ENCODE assay signal across 1 cellular context in the genomic region with DNA sequence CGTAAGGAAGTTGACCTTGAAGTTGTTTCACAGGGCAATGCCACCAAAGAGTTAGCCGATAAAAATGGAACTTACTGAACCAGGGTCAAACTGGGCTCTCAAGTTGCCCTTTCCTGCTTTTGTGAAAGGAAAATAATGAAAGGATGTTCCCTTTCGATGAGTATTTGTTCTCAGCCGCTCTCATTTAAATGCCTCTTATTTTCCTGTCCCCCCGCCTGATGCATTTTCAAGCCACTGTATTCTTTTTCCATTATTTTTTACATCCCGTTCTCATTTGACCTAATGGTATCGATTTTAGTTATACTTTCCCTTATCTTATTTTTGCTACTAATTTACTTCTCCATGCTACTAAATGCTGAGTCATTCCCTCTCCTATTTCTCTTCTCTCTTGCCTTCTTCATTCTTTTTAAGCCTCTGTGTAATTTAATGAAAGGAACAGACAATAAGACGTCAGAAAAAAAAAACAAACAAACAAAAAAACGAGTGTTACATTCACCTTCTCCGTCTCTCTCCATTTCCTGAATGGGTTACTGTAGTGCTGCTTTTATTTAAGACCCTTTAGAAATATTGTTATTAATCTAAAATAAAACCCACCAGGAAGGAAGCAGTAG.
TF ChIP-seq lines count a peak whose summit lies in the region.

No MANE protein-coding gene starts in this region.

TF ChIP-seq in K562, 482 proteins besides CTCF, POLR2A, EP300 and RAD21 (continued from another document and continues in another):
- TF ChIP-seq, protein P1, sequence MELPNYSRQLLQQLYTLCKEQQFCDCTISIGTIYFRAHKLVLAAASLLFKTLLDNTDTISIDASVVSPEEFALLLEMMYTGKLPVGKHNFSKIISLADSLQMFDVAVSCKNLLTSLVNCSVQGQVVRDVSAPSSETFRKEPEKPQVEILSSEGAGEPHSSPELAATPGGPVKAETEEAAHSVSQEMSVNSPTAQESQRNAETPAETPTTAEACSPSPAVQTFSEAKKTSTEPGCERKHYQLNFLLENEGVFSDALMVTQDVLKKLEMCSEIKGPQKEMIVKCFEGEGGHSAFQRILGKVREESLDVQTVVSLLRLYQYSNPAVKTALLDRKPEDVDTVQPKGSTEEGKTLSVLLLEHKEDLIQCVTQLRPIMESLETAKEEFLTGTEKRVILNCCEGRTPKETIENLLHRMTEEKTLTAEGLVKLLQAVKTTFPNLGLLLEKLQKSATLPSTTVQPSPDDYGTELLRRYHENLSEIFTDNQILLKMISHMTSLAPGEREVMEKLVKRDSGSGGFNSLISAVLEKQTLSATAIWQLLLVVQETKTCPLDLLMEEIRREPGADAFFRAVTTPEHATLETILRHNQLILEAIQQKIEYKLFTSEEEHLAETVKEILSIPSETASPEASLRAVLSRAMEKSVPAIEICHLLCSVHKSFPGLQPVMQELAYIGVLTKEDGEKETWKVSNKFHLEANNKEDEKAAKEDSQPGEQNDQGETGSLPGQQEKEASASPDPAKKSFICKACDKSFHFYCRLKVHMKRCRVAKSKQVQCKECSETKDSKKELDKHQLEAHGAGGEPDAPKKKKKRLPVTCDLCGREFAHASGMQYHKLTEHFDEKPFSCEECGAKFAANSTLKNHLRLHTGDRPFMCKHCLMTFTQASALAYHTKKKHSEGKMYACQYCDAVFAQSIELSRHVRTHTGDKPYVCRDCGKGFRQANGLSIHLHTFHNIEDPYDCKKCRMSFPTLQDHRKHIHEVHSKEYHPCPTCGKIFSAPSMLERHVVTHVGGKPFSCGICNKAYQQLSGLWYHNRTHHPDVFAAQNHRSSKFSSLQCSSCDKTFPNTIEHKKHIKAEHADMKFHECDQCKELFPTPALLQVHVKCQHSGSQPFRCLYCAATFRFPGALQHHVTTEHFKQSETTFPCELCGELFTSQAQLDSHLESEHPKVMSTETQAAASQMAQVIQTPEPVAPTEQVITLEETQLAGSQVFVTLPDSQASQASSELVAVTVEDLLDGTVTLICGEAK (IDR thresholded peaks at IDR 0.05): peak; percentile 42; the same call in 1 of the 2 replicates
- TF ChIP-seq, protein P1 (CRISPR knock-in tag; IDR thresholded peaks at IDR 0.05): no peak
- TF ChIP-seq NFRKB (IDR thresholded peaks at IDR 0.05; ENCODE audit: low read depth) (peak; percentile 75), CSDE1 (IDR thresholded peaks at IDR 0.05) (0 out of 4 replicates have a peak, but pooled peaks of 1 of the 2 experiments have one; percentile 34), JUND (IDR thresholded peaks at IDR 0.05; ENCODE audit: borderline replicate concordance, low read depth, low read length) (0 out of 2 replicates have a peak, but pooled peaks have one; percentile 31), JUND (tag; IDR thresholded peaks at IDR 0.05; ENCODE audit: borderline replicate concordance, low read depth, low read length) (no peak), KDM1A (IDR thresholded peaks at IDR 0.05) (peak in 1 of 2 experiments; percentile 25; a peak in 2 of 4 replicates), FOXK2 (conservative IDR thresholded peaks at IDR 0.05 in 1 of 2, IDR thresholded peaks at IDR 0.05 in 1 of 2; ENCODE audit: low read depth in 2 of 2) (peak in 1 of 2 experiments; percentile 56; a peak in 3 of 4 replicates), MAFK (IDR thresholded peaks at IDR 0.05; ENCODE audit: low read length) (peak; percentile 92), TOE1 (IDR thresholded peaks at IDR 0.05; ENCODE audit: borderline replicate concordance) (0 out of 2 replicates have a peak, but pooled peaks have one; percentile 6), TOE1 (CRISPR knock-in tag; IDR thresholded peaks at IDR 0.05; ENCODE audit: borderline replicate concordance, low read depth) (no peak), FOXA1 (IDR thresholded peaks at IDR 0.05; ENCODE audit: borderline replicate concordance) (no peak), SMARCC2 (IDR thresholded peaks at IDR 0.05; ENCODE audit: low read depth) (peak; percentile 55; the same call in 1 of the 2 replicates), KLF10 (CRISPR knock-in tag; IDR thresholded peaks at IDR 0.05) (no peak), MECOM (CRISPR knock-in tag; IDR thresholded peaks at IDR 0.05) (no peak), CREBBP (IDR thresholded peaks at IDR 0.05; ENCODE audit: low read depth, low read length) (no peak), GATAD2B (IDR thresholded peaks at IDR 0.05; ENCODE audit: borderline replicate concordance) (peak; percentile 19; the same call in 1 of the 2 replicates), ZNF316 (IDR thresholded peaks at IDR 0.05) (peak; percentile 99), MAFG (tag; conservative IDR thresholded peaks at IDR 0.05) (peak; percentile 99), MCM3 (IDR thresholded peaks at IDR 0.05) (no peak), HDAC1 (IDR thresholded peaks at IDR 0.05) (0 out of 4 replicates have a peak, but pooled peaks of 1 of the 2 experiments have one; percentile 16), HLTF (IDR thresholded peaks at IDR 0.05) (0 out of 2 replicates have a peak, but pooled peaks have one; percentile 38), SMARCE1 (IDR thresholded peaks at IDR 0.05) (peak; percentile 83), ATF7 (IDR thresholded peaks at IDR 0.05) (no peak), NFE2L1 (tag; IDR thresholded peaks at IDR 0.05; ENCODE audit: borderline replicate concordance, low read depth) (peak; percentile 98), BACH1 (tag; IDR thresholded peaks at IDR 0.05) (peak; percentile 81), ARNT (IDR thresholded peaks at IDR 0.05) (peak in 1 of 2 experiments; percentile 82; a peak in 2 of 4 replicates), NFE2 (IDR thresholded peaks at IDR 0.05; ENCODE audit: low read depth) (peak; percentile 95), ELF1 (tag; IDR thresholded peaks at IDR 0.05) (no peak), SIN3A (IDR thresholded peaks at IDR 0.05; ENCODE audit: borderline replicate concordance in 2 of 2, control insufficient read depth in 1 of 2, low read depth in 2 of 2, low read length in 2 of 2) (no peak), PTRF (tag; IDR thresholded peaks at IDR 0.05) (no peak)
- TF ChIP-seq, protein P2, sequence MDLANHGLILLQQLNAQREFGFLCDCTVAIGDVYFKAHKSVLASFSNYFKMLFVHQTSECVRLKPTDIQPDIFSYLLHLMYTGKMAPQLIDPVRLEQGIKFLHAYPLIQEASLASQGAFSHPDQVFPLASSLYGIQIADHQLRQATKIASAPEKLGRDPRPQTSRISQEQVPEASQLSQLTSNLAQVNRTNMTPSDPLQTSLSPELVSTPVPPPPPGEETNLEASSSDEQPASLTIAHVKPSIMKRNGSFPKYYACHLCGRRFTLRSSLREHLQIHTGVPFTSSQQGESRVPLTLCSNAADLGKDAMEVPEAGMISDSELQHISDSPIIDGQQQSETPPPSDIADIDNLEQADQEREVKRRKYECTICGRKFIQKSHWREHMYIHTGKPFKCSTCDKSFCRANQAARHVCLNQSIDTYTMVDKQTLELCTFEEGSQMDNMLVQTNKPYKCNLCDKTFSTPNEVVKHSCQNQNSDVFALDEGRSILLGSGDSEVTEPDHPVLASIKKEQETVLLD (IDR thresholded peaks at IDR 0.05): peak; percentile 16; the same call in 1 of the 2 replicates
- TF ChIP-seq, protein P3, sequence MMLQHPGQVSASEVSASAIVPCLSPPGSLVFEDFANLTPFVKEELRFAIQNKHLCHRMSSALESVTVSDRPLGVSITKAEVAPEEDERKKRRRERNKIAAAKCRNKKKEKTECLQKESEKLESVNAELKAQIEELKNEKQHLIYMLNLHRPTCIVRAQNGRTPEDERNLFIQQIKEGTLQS (IDR thresholded peaks at IDR 0.05): 0 out of 2 replicates have a peak, but pooled peaks have one; percentile 8
- TF ChIP-seq, protein P3 (CRISPR knock-in tag; conservative IDR thresholded peaks at IDR 0.05): no peak
- TF ChIP-seq, protein P4, sequence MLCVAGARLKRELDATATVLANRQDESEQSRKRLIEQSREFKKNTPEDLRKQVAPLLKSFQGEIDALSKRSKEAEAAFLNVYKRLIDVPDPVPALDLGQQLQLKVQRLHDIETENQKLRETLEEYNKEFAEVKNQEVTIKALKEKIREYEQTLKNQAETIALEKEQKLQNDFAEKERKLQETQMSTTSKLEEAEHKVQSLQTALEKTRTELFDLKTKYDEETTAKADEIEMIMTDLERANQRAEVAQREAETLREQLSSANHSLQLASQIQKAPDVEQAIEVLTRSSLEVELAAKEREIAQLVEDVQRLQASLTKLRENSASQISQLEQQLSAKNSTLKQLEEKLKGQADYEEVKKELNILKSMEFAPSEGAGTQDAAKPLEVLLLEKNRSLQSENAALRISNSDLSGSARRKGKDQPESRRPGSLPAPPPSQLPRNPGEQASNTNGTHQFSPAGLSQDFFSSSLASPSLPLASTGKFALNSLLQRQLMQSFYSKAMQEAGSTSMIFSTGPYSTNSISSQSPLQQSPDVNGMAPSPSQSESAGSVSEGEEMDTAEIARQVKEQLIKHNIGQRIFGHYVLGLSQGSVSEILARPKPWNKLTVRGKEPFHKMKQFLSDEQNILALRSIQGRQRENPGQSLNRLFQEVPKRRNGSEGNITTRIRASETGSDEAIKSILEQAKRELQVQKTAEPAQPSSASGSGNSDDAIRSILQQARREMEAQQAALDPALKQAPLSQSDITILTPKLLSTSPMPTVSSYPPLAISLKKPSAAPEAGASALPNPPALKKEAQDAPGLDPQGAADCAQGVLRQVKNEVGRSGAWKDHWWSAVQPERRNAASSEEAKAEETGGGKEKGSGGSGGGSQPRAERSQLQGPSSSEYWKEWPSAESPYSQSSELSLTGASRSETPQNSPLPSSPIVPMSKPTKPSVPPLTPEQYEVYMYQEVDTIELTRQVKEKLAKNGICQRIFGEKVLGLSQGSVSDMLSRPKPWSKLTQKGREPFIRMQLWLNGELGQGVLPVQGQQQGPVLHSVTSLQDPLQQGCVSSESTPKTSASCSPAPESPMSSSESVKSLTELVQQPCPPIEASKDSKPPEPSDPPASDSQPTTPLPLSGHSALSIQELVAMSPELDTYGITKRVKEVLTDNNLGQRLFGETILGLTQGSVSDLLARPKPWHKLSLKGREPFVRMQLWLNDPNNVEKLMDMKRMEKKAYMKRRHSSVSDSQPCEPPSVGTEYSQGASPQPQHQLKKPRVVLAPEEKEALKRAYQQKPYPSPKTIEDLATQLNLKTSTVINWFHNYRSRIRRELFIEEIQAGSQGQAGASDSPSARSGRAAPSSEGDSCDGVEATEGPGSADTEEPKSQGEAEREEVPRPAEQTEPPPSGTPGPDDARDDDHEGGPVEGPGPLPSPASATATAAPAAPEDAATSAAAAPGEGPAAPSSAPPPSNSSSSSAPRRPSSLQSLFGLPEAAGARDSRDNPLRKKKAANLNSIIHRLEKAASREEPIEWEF (CRISPR knock-in tag; IDR thresholded peaks at IDR 0.05): peak; percentile 54; the same call in 1 of the 2 replicates
- TF ChIP-seq, protein P5, sequence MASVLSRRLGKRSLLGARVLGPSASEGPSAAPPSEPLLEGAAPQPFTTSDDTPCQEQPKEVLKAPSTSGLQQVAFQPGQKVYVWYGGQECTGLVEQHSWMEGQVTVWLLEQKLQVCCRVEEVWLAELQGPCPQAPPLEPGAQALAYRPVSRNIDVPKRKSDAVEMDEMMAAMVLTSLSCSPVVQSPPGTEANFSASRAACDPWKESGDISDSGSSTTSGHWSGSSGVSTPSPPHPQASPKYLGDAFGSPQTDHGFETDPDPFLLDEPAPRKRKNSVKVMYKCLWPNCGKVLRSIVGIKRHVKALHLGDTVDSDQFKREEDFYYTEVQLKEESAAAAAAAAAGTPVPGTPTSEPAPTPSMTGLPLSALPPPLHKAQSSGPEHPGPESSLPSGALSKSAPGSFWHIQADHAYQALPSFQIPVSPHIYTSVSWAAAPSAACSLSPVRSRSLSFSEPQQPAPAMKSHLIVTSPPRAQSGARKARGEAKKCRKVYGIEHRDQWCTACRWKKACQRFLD (CRISPR knock-in tag; IDR thresholded peaks at IDR 0.05): 0 out of 2 replicates have a peak, but pooled peaks have one; percentile 3
- TF ChIP-seq, protein P6, sequence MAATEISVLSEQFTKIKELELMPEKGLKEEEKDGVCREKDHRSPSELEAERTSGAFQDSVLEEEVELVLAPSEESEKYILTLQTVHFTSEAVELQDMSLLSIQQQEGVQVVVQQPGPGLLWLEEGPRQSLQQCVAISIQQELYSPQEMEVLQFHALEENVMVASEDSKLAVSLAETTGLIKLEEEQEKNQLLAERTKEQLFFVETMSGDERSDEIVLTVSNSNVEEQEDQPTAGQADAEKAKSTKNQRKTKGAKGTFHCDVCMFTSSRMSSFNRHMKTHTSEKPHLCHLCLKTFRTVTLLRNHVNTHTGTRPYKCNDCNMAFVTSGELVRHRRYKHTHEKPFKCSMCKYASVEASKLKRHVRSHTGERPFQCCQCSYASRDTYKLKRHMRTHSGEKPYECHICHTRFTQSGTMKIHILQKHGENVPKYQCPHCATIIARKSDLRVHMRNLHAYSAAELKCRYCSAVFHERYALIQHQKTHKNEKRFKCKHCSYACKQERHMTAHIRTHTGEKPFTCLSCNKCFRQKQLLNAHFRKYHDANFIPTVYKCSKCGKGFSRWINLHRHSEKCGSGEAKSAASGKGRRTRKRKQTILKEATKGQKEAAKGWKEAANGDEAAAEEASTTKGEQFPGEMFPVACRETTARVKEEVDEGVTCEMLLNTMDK (IDR thresholded peaks at IDR 0.05; ENCODE audit: borderline replicate concordance, insufficient read depth, low read depth, low read length, poor library complexity, severe bottlenecking): no peak
